24 cellular contexts compared by ENCODE assay signal in the genomic region with DNA sequence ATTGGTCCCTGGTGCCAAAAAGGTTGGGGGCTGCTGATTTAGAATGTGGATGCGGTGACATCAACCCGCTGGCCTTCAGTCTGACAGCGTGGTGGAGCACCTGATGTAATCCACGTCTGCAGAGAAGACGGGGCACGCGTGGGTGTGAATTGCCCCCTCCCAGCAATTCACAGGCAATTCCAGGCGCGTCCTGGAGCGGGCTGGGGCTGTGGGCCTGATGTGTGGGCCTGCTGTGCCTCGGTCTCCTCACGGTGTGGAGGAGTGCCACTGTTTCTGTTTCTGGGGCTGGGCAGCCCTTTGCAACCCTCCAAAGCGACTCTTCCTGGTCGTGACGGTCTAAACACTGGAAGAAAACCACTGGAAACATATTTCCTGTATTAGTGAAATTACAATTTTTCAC.
"Had no signal": no experiment of that assay in that cellular context is flagged by ENCODE, and none has a peak within 500 bp of the region (broad histone marks: within the 10 kb centered on the region; RNA-seq: fewer than 3 reads in every experiment).

No MANE protein-coding gene starts in this region.

- H3K9me3 ChIP-seq: mucosa of descending colon, pancreas, prostate gland, testis had no signal

- FAIRE-seq: colon, endothelial cell of umbilical vein, islet of Langerhans, pancreas had no signal

- H3K27ac ChIP-seq: foreskin keratinocyte, pancreas, prostate gland, spleen, testis, tibial nerve had no signal

- H3K4me3 Mint-ChIP-seq: dendritic cell treated with granulocyte-macrophage colony-stimulating factor and Interleukin-4, amounts not matched to agents 40 ng/mL and 50 ng/mL, for 4 days; effector memory CD8-positive, alpha-beta T cell; naive thymus-derived CD8-positive, alpha-beta T cell; neural crest cell; stimulated activated naive B cell treated with anti-CD40 and anti-IgM and Interleukin-4, amounts not matched to agents 10 μg/mL and 1 μg/mL and 100 μg/mL, for 72 hours; stimulated activated naive CD8-positive, alpha-beta T cell treated with anti-CD3 and anti-CD28 coated beads, Interleukin-15, amount 100 ng/mL, for 72 hours had no signal

- H3K36me3 Mint-ChIP-seq: naive thymus-derived CD8-positive, alpha-beta T cell; stimulated activated naive B cell treated with anti-CD40 and anti-IgM and Interleukin-4, amounts not matched to agents 10 μg/mL and 1 μg/mL and 100 μg/mL, for 72 hours had no signal

- ATAC-seq: effector memory CD8-positive, alpha-beta T cell; foreskin keratinocyte; mucosa of descending colon; naive thymus-derived CD8-positive, alpha-beta T cell; sciatic nerve; stimulated activated naive B cell treated with anti-CD40 and anti-IgM and Interleukin-4, amounts not matched to agents 10 μg/mL and 1 μg/mL and 100 μg/mL, for 72 hours; stimulated activated naive CD8-positive, alpha-beta T cell treated with anti-CD3 and anti-CD28 coated beads, Interleukin-15, amount 100 ng/mL, for 72 hours had no signal

- H3K4me3 ChIP-seq: mucosa of descending colon, pancreas, prostate gland, spleen, testis, tibial nerve had no signal

- H3K27ac Mint-ChIP-seq: dendritic cell treated with granulocyte-macrophage colony-stimulating factor and Interleukin-4, amounts not matched to agents 40 ng/mL and 50 ng/mL, for 4 days; effector memory CD8-positive, alpha-beta T cell; naive thymus-derived CD8-positive, alpha-beta T cell; stimulated activated naive B cell treated with anti-CD40 and anti-IgM and Interleukin-4, amounts not matched to agents 10 μg/mL and 1 μg/mL and 100 μg/mL, for 72 hours; stimulated activated naive CD8-positive, alpha-beta T cell treated with anti-CD3 and anti-CD28 coated beads, Interleukin-15, amount 100 ng/mL, for 72 hours had no signal

- H3K27me3 Mint-ChIP-seq: dendritic cell treated with granulocyte-macrophage colony-stimulating factor and Interleukin-4, amounts not matched to agents 40 ng/mL and 50 ng/mL, for 4 days had no signal

- DNase-seq: effector memory CD8-positive, alpha-beta T cell; erythroblast; foreskin keratinocyte; hypothalamus; mammary epithelial cell; mucosa of descending colon; naive thymus-derived CD8-positive, alpha-beta T cell; occipital lobe; pancreas; spleen; stimulated activated CD4-positive, alpha-beta T cell treated with anti-CD3 and anti-CD28 coated beads, Interleukin-15, amount 100 ng/mL, for 24 hours; stimulated activated CD4-positive, alpha-beta T cell treated with anti-CD3 and anti-CD28 coated beads, Interleukin-1b, Interleukin-23, amount 100 ng/mL, for 48 hours; stimulated activated CD4-positive, alpha-beta T cell treated with anti-CD3 and anti-CD28 coated beads, Interleukin-4, amount 100 ng/mL, for 24 hours; stimulated activated naive B cell treated with anti-CD40 and anti-IgM and Interleukin-4, amounts not matched to agents 10 μg/mL and 1 μg/mL and 100 μg/mL, for 72 hours; stimulated activated naive CD8-positive, alpha-beta T cell treated with anti-CD3 and anti-CD28 coated beads, Interleukin-15, amount 100 ng/mL, for 72 hours; testis had no signal

- H3K36me3 ChIP-seq: pancreas, prostate gland, spleen, tibial nerve had no signal

- H3K4me1 ChIP-seq: foreskin keratinocyte, pancreas, prostate gland, spleen, testis, tibial nerve had no signal

- H3K4me1 Mint-ChIP-seq: naive thymus-derived CD8-positive, alpha-beta T cell; stimulated activated naive B cell treated with anti-CD40 and anti-IgM and Interleukin-4, amounts not matched to agents 10 μg/mL and 1 μg/mL and 100 μg/mL, for 72 hours; stimulated activated naive CD8-positive, alpha-beta T cell treated with anti-CD3 and anti-CD28 coated beads, Interleukin-15, amount 100 ng/mL, for 72 hours had no signal

- H3K27me3 ChIP-seq: foreskin keratinocyte, testis had no signal

- H3K9me3 Mint-ChIP-seq: dendritic cell treated with granulocyte-macrophage colony-stimulating factor and Interleukin-4, amounts not matched to agents 40 ng/mL and 50 ng/mL, for 4 days had no signal
